25 cellular contexts compared by ENCODE assay signal in genomic region chr7:155620497-155620896, GRCh38.
"Had no signal": no experiment of that assay in that cellular context is flagged by ENCODE, and none has a peak within 500 bp of the region (broad histone marks: within the 10 kb centered on the region; RNA-seq: fewer than 3 reads in every experiment).

No MANE protein-coding gene starts in this region.

- H3K27me3 ChIP-seq: brain microvascular endothelial cell, dorsolateral prefrontal cortex had no signal

- H3K27ac ChIP-seq: brain microvascular endothelial cell, coronary artery, dorsolateral prefrontal cortex had no signal

- FAIRE-seq: astrocyte, bronchial epithelial cell, frontal cortex had no signal

- H3K36me3 ChIP-seq: brain microvascular endothelial cell had no signal

- ATAC-seq: activated CD4-positive, alpha-beta T cell treated with anti-CD3 and anti-CD28 coated beads for 36 hours; activated CD8-positive, alpha-beta T cell treated with anti-CD3 and anti-CD28 coated beads, Interleukin-2, amount 10 ng/mL, durations not matched to agents 7 days and 5 days; activated T-cell treated with anti-CD3 and anti-CD28 coated beads, Interleukin-2, amount 50 U/mL, for 4 hours; activated T-helper 17 cell treated with anti-CD3 and anti-CD28 coated beads, Interleukin-2, amount 50 U/mL, for 72 hours; esophagus mucosa had no signal

- H3K4me3 ChIP-seq: coronary artery, dorsolateral prefrontal cortex had no signal

- DNase-seq: activated CD4-positive, alpha-beta memory T cell treated with anti-CD3 and anti-CD28 coated beads for 36 hours; activated CD4-positive, alpha-beta T cell treated with anti-CD3 and anti-CD28 coated beads for 36 hours; activated CD4-positive, alpha-beta T cell treated with anti-CD3 and anti-CD28 coated beads, Interleukin-2, amount 10 ng/mL, durations not matched to agents 24 days and 14 days; activated CD4-positive, CD25-positive, alpha-beta regulatory T cell; activated CD4-positive, CD25-positive, alpha-beta regulatory T cell treated with anti-CD3 and anti-CD28 coated beads, Interleukin-2, amount 50 U/mL, for 72 hours; activated CD8-positive, alpha-beta T cell treated with anti-CD3 and anti-CD28 coated beads, Interleukin-2, amount 10 ng/mL, durations not matched to agents 7 days and 5 days; activated effector memory CD4-positive, alpha-beta T cell treated with Interleukin-2 at 50 U/mL for 16 hours; activated gamma-delta T cell treated with Interleukin-2 at 50 U/mL for 16 hours; activated naive CD4-positive, alpha-beta T cell treated with anti-CD3 and anti-CD28 coated beads, Interleukin-2, amount 50 U/mL, for 16 hours; activated naive CD4-positive, alpha-beta T cell treated with Interleukin-2 at 50 U/mL for 16 hours; activated T-cell treated with anti-CD3 and anti-CD28 coated beads, Interleukin-2, amount 50 U/mL, for 4 hours; amniotic stem cell; anterior cingulate cortex; brain microvascular endothelial cell; dorsolateral prefrontal cortex; effector memory CD4-positive, alpha-beta T cell; endodermal cell; foreskin fibroblast; T-helper 2 cell had no signal
